Comparison of ENCODE assay signal across 2 cellular contexts in genomic region chr17:74916136-74916850, GRCh38.
TF ChIP-seq lines count a peak whose summit lies in the region.

No MANE protein-coding gene starts in this region.

TF ChIP-seq in HCT116, 20 proteins besides CTCF, POLR2A, EP300 and RAD21:
- TF ChIP-seq ZNF274 (IDR thresholded peaks at IDR 0.05; ENCODE audit: low read depth, low read length) (no peak), ZBTB33 (IDR thresholded peaks at IDR 0.05; ENCODE audit: extremely low read depth, insufficient replicate concordance, low read length) (no peak), ZFX (IDR thresholded peaks at IDR 0.05) (no peak), CBX3 (IDR thresholded peaks at IDR 0.05; ENCODE audit: low read depth) (no peak), ELF1 (IDR thresholded peaks at IDR 0.05; ENCODE audit: borderline replicate concordance, low read depth) (no peak), EZH2phosphoT487 (IDR thresholded peaks at IDR 0.05; ENCODE audit: borderline replicate concordance) (no peak), POLR2AphosphoS5 (IDR thresholded peaks at IDR 0.05; ENCODE audit: low read depth, low read length) (no peak), YY1 (IDR thresholded peaks at IDR 0.05; ENCODE audit: extremely low read depth, insufficient replicate concordance, low read depth, low read length) (no peak), ATF3 (IDR thresholded peaks at IDR 0.05) (no peak), EGR1 (IDR thresholded peaks at IDR 0.05; ENCODE audit: low read depth) (no peak), TCF7L2 (IDR thresholded peaks at IDR 0.05; ENCODE audit: borderline replicate concordance, extremely low read depth, insufficient read depth, insufficient read length) (no peak), EZH2 (IDR thresholded peaks at IDR 0.05) (no peak), SRF (IDR thresholded peaks at IDR 0.05; ENCODE audit: low read depth) (no peak), SIN3A (IDR thresholded peaks at IDR 0.05; ENCODE audit: low read depth) (no peak)
- TF ChIP-seq, protein P1, sequence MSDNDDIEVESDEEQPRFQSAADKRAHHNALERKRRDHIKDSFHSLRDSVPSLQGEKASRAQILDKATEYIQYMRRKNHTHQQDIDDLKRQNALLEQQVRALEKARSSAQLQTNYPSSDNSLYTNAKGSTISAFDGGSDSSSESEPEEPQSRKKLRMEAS (IDR thresholded peaks at IDR 0.05), result no peak
- TF ChIP-seq, protein P2, sequence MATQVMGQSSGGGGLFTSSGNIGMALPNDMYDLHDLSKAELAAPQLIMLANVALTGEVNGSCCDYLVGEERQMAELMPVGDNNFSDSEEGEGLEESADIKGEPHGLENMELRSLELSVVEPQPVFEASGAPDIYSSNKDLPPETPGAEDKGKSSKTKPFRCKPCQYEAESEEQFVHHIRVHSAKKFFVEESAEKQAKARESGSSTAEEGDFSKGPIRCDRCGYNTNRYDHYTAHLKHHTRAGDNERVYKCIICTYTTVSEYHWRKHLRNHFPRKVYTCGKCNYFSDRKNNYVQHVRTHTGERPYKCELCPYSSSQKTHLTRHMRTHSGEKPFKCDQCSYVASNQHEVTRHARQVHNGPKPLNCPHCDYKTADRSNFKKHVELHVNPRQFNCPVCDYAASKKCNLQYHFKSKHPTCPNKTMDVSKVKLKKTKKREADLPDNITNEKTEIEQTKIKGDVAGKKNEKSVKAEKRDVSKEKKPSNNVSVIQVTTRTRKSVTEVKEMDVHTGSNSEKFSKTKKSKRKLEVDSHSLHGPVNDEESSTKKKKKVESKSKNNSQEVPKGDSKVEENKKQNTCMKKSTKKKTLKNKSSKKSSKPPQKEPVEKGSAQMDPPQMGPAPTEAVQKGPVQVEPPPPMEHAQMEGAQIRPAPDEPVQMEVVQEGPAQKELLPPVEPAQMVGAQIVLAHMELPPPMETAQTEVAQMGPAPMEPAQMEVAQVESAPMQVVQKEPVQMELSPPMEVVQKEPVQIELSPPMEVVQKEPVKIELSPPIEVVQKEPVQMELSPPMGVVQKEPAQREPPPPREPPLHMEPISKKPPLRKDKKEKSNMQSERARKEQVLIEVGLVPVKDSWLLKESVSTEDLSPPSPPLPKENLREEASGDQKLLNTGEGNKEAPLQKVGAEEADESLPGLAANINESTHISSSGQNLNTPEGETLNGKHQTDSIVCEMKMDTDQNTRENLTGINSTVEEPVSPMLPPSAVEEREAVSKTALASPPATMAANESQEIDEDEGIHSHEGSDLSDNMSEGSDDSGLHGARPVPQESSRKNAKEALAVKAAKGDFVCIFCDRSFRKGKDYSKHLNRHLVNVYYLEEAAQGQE (IDR thresholded peaks at IDR 0.05; ENCODE audit: low read depth), result no peak

TF ChIP-seq in H1, 55 proteins besides CTCF, POLR2A, EP300 and RAD21:
- TF ChIP-seq, protein P3, sequence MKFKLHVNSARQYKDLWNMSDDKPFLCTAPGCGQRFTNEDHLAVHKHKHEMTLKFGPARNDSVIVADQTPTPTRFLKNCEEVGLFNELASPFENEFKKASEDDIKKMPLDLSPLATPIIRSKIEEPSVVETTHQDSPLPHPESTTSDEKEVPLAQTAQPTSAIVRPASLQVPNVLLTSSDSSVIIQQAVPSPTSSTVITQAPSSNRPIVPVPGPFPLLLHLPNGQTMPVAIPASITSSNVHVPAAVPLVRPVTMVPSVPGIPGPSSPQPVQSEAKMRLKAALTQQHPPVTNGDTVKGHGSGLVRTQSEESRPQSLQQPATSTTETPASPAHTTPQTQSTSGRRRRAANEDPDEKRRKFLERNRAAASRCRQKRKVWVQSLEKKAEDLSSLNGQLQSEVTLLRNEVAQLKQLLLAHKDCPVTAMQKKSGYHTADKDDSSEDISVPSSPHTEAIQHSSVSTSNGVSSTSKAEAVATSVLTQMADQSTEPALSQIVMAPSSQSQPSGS (IDR thresholded peaks at IDR 0.05; ENCODE audit: low read length), result no peak
- TF ChIP-seq RBBP5 (IDR thresholded peaks at IDR 0.05; ENCODE audit: borderline replicate concordance, low read depth, low read length) (no peak), CBX8 (IDR thresholded peaks at IDR 0.05; ENCODE audit: borderline replicate concordance, low read depth, low read length) (no peak), SP1 (IDR thresholded peaks at IDR 0.05; ENCODE audit: low read depth, low read length) (no peak), BCL11A (IDR thresholded peaks at IDR 0.05; ENCODE audit: low read depth in 2 of 2, low read length in 2 of 2) (no peak), TEAD4 (IDR thresholded peaks at IDR 0.05; ENCODE audit: low read depth, low read length) (no peak), KDM5A (IDR thresholded peaks at IDR 0.05; ENCODE audit: low read length) (no peak), EZH2 (IDR thresholded peaks at IDR 0.05; ENCODE audit: low read depth, low read length, severe bottlenecking) (no peak), BACH1 (IDR thresholded peaks at IDR 0.05; ENCODE audit: low read length) (no peak), SP4 (IDR thresholded peaks at IDR 0.05; ENCODE audit: low read length) (no peak), HDAC2 (IDR thresholded peaks at IDR 0.05; ENCODE audit: borderline replicate concordance in 1 of 2, low read depth in 2 of 2, low read length in 2 of 2) (no peak), TBP (IDR thresholded peaks at IDR 0.05; ENCODE audit: low read depth, low read length) (no peak), CEBPB (IDR thresholded peaks at IDR 0.05; ENCODE audit: low read depth, low read length) (no peak)
- TF ChIP-seq, protein P1 (IDR thresholded peaks at IDR 0.05), result no peak
- TF ChIP-seq, protein P4, sequence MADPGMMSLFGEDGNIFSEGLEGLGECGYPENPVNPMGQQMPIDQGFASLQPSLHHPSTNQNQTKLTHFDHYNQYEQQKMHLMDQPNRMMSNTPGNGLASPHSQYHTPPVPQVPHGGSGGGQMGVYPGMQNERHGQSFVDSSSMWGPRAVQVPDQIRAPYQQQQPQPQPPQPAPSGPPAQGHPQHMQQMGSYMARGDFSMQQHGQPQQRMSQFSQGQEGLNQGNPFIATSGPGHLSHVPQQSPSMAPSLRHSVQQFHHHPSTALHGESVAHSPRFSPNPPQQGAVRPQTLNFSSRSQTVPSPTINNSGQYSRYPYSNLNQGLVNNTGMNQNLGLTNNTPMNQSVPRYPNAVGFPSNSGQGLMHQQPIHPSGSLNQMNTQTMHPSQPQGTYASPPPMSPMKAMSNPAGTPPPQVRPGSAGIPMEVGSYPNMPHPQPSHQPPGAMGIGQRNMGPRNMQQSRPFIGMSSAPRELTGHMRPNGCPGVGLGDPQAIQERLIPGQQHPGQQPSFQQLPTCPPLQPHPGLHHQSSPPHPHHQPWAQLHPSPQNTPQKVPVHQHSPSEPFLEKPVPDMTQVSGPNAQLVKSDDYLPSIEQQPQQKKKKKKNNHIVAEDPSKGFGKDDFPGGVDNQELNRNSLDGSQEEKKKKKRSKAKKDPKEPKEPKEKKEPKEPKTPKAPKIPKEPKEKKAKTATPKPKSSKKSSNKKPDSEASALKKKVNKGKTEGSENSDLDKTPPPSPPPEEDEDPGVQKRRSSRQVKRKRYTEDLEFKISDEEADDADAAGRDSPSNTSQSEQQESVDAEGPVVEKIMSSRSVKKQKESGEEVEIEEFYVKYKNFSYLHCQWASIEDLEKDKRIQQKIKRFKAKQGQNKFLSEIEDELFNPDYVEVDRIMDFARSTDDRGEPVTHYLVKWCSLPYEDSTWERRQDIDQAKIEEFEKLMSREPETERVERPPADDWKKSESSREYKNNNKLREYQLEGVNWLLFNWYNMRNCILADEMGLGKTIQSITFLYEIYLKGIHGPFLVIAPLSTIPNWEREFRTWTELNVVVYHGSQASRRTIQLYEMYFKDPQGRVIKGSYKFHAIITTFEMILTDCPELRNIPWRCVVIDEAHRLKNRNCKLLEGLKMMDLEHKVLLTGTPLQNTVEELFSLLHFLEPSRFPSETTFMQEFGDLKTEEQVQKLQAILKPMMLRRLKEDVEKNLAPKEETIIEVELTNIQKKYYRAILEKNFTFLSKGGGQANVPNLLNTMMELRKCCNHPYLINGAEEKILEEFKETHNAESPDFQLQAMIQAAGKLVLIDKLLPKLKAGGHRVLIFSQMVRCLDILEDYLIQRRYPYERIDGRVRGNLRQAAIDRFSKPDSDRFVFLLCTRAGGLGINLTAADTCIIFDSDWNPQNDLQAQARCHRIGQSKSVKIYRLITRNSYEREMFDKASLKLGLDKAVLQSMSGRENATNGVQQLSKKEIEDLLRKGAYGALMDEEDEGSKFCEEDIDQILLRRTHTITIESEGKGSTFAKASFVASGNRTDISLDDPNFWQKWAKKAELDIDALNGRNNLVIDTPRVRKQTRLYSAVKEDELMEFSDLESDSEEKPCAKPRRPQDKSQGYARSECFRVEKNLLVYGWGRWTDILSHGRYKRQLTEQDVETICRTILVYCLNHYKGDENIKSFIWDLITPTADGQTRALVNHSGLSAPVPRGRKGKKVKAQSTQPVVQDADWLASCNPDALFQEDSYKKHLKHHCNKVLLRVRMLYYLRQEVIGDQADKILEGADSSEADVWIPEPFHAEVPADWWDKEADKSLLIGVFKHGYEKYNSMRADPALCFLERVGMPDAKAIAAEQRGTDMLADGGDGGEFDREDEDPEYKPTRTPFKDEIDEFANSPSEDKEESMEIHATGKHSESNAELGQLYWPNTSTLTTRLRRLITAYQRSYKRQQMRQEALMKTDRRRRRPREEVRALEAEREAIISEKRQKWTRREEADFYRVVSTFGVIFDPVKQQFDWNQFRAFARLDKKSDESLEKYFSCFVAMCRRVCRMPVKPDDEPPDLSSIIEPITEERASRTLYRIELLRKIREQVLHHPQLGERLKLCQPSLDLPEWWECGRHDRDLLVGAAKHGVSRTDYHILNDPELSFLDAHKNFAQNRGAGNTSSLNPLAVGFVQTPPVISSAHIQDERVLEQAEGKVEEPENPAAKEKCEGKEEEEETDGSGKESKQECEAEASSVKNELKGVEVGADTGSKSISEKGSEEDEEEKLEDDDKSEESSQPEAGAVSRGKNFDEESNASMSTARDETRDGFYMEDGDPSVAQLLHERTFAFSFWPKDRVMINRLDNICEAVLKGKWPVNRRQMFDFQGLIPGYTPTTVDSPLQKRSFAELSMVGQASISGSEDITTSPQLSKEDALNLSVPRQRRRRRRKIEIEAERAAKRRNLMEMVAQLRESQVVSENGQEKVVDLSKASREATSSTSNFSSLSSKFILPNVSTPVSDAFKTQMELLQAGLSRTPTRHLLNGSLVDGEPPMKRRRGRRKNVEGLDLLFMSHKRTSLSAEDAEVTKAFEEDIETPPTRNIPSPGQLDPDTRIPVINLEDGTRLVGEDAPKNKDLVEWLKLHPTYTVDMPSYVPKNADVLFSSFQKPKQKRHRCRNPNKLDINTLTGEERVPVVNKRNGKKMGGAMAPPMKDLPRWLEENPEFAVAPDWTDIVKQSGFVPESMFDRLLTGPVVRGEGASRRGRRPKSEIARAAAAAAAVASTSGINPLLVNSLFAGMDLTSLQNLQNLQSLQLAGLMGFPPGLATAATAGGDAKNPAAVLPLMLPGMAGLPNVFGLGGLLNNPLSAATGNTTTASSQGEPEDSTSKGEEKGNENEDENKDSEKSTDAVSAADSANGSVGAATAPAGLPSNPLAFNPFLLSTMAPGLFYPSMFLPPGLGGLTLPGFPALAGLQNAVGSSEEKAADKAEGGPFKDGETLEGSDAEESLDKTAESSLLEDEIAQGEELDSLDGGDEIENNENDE (IDR thresholded peaks at IDR 0.05; ENCODE audit: insufficient replicate concordance, low read length), result no peak
